In genomic region chr7:24408798-24409428, GRCh38 we compare ENCODE assay signal across 1 cellular context.
TF ChIP-seq lines count a peak whose summit lies in the region.

No MANE protein-coding gene starts in this region.

TF ChIP-seq in WTC11, 78 proteins besides CTCF, POLR2A, EP300 and RAD21 (continued from another document):
- TF ChIP-seq AFF4 (CRISPR knock-in tag; IDR thresholded peaks at IDR 0.05; ENCODE audit: borderline replicate concordance) (0 out of 2 replicates have a peak, but pooled peaks have one; percentile 57), JUN (CRISPR knock-in tag; IDR thresholded peaks at IDR 0.05) (no peak), NR3C1 (CRISPR knock-in tag; conservative IDR thresholded peaks at IDR 0.05; ENCODE audit: low read depth) (no peak), KAT7 (CRISPR knock-in tag; IDR thresholded peaks at IDR 0.05; ENCODE audit: borderline replicate concordance) (0 out of 2 replicates have a peak, but pooled peaks have one; percentile 33), CREM (CRISPR knock-in tag; IDR thresholded peaks at IDR 0.05) (peak; percentile 19; the same call in 1 of the 2 replicates)
- TF ChIP-seq, protein P1, sequence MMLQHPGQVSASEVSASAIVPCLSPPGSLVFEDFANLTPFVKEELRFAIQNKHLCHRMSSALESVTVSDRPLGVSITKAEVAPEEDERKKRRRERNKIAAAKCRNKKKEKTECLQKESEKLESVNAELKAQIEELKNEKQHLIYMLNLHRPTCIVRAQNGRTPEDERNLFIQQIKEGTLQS (CRISPR knock-in tag; conservative IDR thresholded peaks at IDR 0.05): no peak
